20 cellular contexts compared by ENCODE assay signal in the genomic region with DNA sequence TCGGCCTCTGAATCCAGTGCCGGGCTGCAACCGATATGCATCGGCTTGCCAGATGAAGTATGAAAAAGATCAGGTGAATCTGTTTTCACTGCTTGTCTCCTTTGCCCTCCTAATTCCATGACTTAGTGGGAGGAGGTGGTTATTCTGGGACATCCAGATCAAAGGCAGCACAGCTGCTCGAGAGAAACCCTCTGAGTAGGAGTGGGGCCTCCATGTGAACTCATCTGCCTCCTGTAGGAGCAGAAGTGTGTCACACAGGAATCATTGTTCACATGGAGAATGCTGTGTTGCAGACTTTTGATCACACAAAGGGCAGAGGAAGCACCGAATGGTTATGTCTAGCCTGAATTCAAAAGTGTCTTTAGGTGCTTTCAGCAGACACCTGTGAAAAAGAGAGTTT.
DNase-seq lines count a peak whose midpoint lies in the region; ATAC-seq, FAIRE-seq and TF ChIP-seq lines count a peak whose summit lies in the region.
"Had no signal": no experiment of that assay in that cellular context is flagged by ENCODE, and none has a peak within 500 bp of the region (broad histone marks: within the 10 kb centered on the region; RNA-seq: fewer than 3 reads in every experiment).

No MANE protein-coding gene starts in this region.

- CTCF ChIA-PET in AG04449 (lab: Yijun Ruan, JAX): interaction anchor here (1.0 to 1.4 kb wide), 3 partner anchors 12 to 407 kb away, joined by 3 read pairs; no protein-coding TSS in a partner anchor
- CTCF ChIA-PET in K562 (lab: Yijun Ruan, JAX; ENCODE audit: low intra/inter-chr PET ratio): no interaction called here

- TF ChIP-seq RAD21 in K562 (CRISPR knock-in tag; conservative IDR thresholded peaks at IDR 0.05 in 1 of 2, IDR thresholded peaks at IDR 0.05 in 1 of 2): no peak

- no peaks in the 10 kb centered on the region for H3K9me1 ChIP-seq in K562 (ENCODE audit: control insufficient read depth, insufficient read depth, low read length)

- H3K27ac ChIP-seq in K562 (ENCODE audit: extremely low read depth, low read depth, low read length) (no peak overlapping the region), foreskin keratinocyte (no peak overlapping the region), upper lobe of left lung (no peak overlapping the region)

- in situ Hi-C loops in K562 (cut with MboI): no loop called here

- H3K27me3 ChIP-seq in K562 (ENCODE audit: control insufficient read depth in 2 of 2, insufficient read depth in 2 of 2, low read length in 2 of 2): no peaks in the 10 kb centered on the region
- H3K27me3 ChIP-seq in foreskin keratinocyte: no peaks in the 10 kb centered on the region
- H3K27me3 ChIP-seq in upper lobe of left lung: no peaks in the 10 kb centered on the region

- TF ChIP-seq POLR2A in K562 (conservative IDR thresholded peaks at IDR 0.05) (no peak), upper lobe of left lung (IDR thresholded peaks at IDR 0.05) (no peak)

- 93% methylated on average over 6 of the region's 6 CpGs for WGBS in K562 (ENCODE audit: insufficient coverage, low coverage, missing lambda C conversion rate)
- WGBS in upper lobe of left lung, 2 donors: 92 to 95% methylated on average over 6 of the region's 6 CpGs

- no TSS peak for BruUV-seq in K562 (replicated peaks; lab: Mats Ljungman, UMichigan)

- H3K9ac ChIP-seq in K562 (ENCODE audit: insufficient read depth in 1 of 2, low read depth in 2 of 2, low read length in 2 of 2): no peak overlapping the region

- H4K20me1 ChIP-seq in K562 (replicated peaks; ENCODE audit: control insufficient read depth, insufficient read depth, low read length): no peaks in the 10 kb centered on the region

- H3K79me2 ChIP-seq in K562 (ENCODE audit: control insufficient read depth, insufficient read depth, low read length): no peaks in the 10 kb centered on the region

- H3K9me3 ChIP-seq in K562 (replicated peaks; ENCODE audit: control insufficient read depth, insufficient read depth, low read depth, low read length) (no peaks in the 10 kb centered on the region), upper lobe of left lung (no peaks in the 10 kb centered on the region)

- ATAC-seq in K562 (0 out of 3 replicates have a peak, but pooled peaks have one; percentile 35), foreskin keratinocyte (no peak), upper lobe of left lung (ENCODE audit: low FRiP score in 2 of 2) (no peak)
- ATAC-seq: GM12878, PC-3 had no signal

- no peak for DNase-seq in AG04449 (ENCODE audit: low read depth, low spot score)
- no peak for DNase-seq in K562 (ENCODE audit: extremely low read depth in 1 of 4, low spot score in 3 of 4)
- no peak for DNase-seq in foreskin keratinocyte
- DNase-seq in posterior vena cava (ENCODE audit: low spot score): peak; percentile 32
- no peak for DNase-seq in medulla oblongata (ENCODE audit: extremely low spot score)
- no peak for DNase-seq in upper lobe of left lung
- no peak for DNase-seq in NCI-H748 (lab: John Stamatoyannopoulos, UW; ENCODE audit: unreplicated experiment)
- DNase-seq: CD4-positive, alpha-beta T cell; DMS153; GF-D8; H9; NCI-H1105 treated with DMSO at 0.1 percent for 48 hours; NCI-H1694 treated with DMSO at 0.1 percent for 48 hours; NCI-H2107; NCI-H2227 treated with DMSO at 0.1 percent for 48 hours; NCI-H510A treated with DMSO at 0.1 percent for 48 hours; PC-3; SIG-M5 had no signal

- H3K4me1 ChIP-seq in K562 (replicated peaks in 1 of 2; ENCODE audit: control insufficient read depth in 2 of 2, insufficient read depth in 2 of 2, low read length in 2 of 2): no peaks in the 10 kb centered on the region
- H3K4me1 ChIP-seq in foreskin keratinocyte: peaks cover 10% of the 10 kb centered on the region
- H3K4me1 ChIP-seq in upper lobe of left lung: no peaks in the 10 kb centered on the region

- TF ChIP-seq CTCF in AG04449 (IDR thresholded peaks at IDR 0.05; ENCODE audit: insufficient read depth, low read length, missing control alignments) (peak; percentile 8), K562 (IDR thresholded peaks at IDR 0.05 in 2 of 3, conservative IDR thresholded peaks at IDR 0.05 in 1 of 3; ENCODE audit: insufficient read depth in 2 of 3, low read depth in 1 of 3, low read length in 3 of 3) (0 out of 6 replicates have a peak, but pooled peaks of 1 of the 3 experiments have one; percentile 2), foreskin keratinocyte (conservative IDR thresholded peaks at IDR 0.05) (peak; percentile 9), upper lobe of left lung (IDR thresholded peaks at IDR 0.05) (no peak)

- H3K4me3 ChIP-seq in AG04449 (ENCODE audit: low read depth, low read length) (no peak overlapping the region), K562 (no peak overlapping the region), upper lobe of left lung (no peak overlapping the region)
- H3K4me3 ChIP-seq: GM12878 had no signal

- TF ChIP-seq EP300 in K562 (IDR thresholded peaks at IDR 0.05; ENCODE audit: low read length) (no peak), upper lobe of left lung (IDR thresholded peaks at IDR 0.05) (no peak)

- FAIRE-seq in K562 (lab: Jason Lieb, UNC): no peak
- FAIRE-seq: A204.1, GM12878 had no signal

- intact Hi-C loops in K562 (cut with micrococcal nuclease) (loop anchor here (10.0 kb wide), 1 partner anchor 164 kb away; no protein-coding TSS in a partner anchor), posterior vena cava (cut with DNase I) (loop anchor here (10.0 kb wide), 2 partner anchors 74 to 194 kb away; no protein-coding TSS in a partner anchor)

- H3K36me3 ChIP-seq in K562 (ENCODE audit: control insufficient read depth, insufficient read depth, low read length) (peaks cover 89% of the 10 kb centered on the region), upper lobe of left lung (peaks cover 43 to 100% (median 92%) of the 10 kb centered on the region in 4 donors)

- POLR2A ChIA-PET in AG04449 (lab: Yijun Ruan, JAX): no interaction called here
- POLR2A ChIA-PET in K562 (lab: Yijun Ruan, JAX): interaction anchor here (0.8 to 1.3 kb wide), 3 partner anchors 12 to 250 kb away, joined by 3 read pairs; no protein-coding TSS in a partner anchor

- no peak overlapping the region for H3K4me2 ChIP-seq in K562 (ENCODE audit: insufficient read depth, low read length)

- H2AFZ ChIP-seq in K562 (ENCODE audit: low read depth, low read length): no peak overlapping the region

TF ChIP-seq in K562, 482 proteins besides CTCF, POLR2A, EP300 and RAD21:
- TF ChIP-seq CBFA2T2 (conservative IDR thresholded peaks at IDR 0.05) (no peak), ZNF175 (CRISPR knock-in tag; IDR thresholded peaks at IDR 0.05; ENCODE audit: low read depth) (no peak), KLF6 (CRISPR knock-in tag; IDR thresholded peaks at IDR 0.05; ENCODE audit: borderline replicate concordance) (no peak), KLF13 (tag; IDR thresholded peaks at IDR 0.05; ENCODE audit: borderline replicate concordance, low read depth) (no peak), POLR2G (IDR thresholded peaks at IDR 0.05; ENCODE audit: low read depth, low read length) (no peak), TOE1 (IDR thresholded peaks at IDR 0.05; ENCODE audit: borderline replicate concordance) (no peak), TOE1 (CRISPR knock-in tag; IDR thresholded peaks at IDR 0.05; ENCODE audit: borderline replicate concordance, low read depth) (no peak), RFX7 (CRISPR knock-in tag; IDR thresholded peaks at IDR 0.05) (no peak), ZNF584 (CRISPR knock-in tag; IDR thresholded peaks at IDR 0.05; ENCODE audit: low read depth) (no peak), NR3C1 (CRISPR knock-in tag; IDR thresholded peaks at IDR 0.05) (no peak), ASH1L (IDR thresholded peaks at IDR 0.05; ENCODE audit: borderline replicate concordance, low read depth, partially characterized antibody) (no peak), ZNF408 (CRISPR knock-in tag; IDR thresholded peaks at IDR 0.05; ENCODE audit: low read depth) (no peak), RBM22 (IDR thresholded peaks at IDR 0.05; ENCODE audit: low read depth, low read length, poor library complexity, severe bottlenecking) (no peak), ZNF780A (CRISPR knock-in tag; IDR thresholded peaks at IDR 0.05) (no peak), NFXL1 (CRISPR knock-in tag; IDR thresholded peaks at IDR 0.05) (no peak), SMC3 (conservative IDR thresholded peaks at IDR 0.05; ENCODE audit: insufficient read depth, low read depth, low read length) (no peak), ZNF695 (CRISPR knock-in tag; IDR thresholded peaks at IDR 0.05) (no peak), ZNF561 (CRISPR knock-in tag; conservative IDR thresholded peaks at IDR 0.05) (no peak), MCM5 (IDR thresholded peaks at IDR 0.05; ENCODE audit: low read depth) (no peak), ZNF174 (CRISPR knock-in tag; IDR thresholded peaks at IDR 0.05) (no peak)
- TF ChIP-seq, protein P1, sequence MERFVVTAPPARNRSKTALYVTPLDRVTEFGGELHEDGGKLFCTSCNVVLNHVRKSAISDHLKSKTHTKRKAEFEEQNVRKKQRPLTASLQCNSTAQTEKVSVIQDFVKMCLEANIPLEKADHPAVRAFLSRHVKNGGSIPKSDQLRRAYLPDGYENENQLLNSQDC (CRISPR knock-in tag; IDR thresholded peaks at IDR 0.05): no peak

Comparison
In these comparisons a context has a peak if more than half of its experiments do, and no peak if none do; other contexts are left out.
1. CTCF ChIP-seq: peak in AG04449 (single experiment) and foreskin keratinocyte (single experiment); none in upper lobe of left lung (0 of 6).